8 cellular contexts compared by ENCODE assay signal in genomic region chr17:27914382-27914781, GRCh38.
"Had no signal": no experiment of that assay in that cellular context is flagged by ENCODE, and none has a peak within 500 bp of the region (broad histone marks: within the 10 kb centered on the region; RNA-seq: fewer than 3 reads in every experiment).

No MANE protein-coding gene starts in this region.

- FAIRE-seq: G401.6, GM12878, GM12891, GM12892, GM18507, GM19239 had no signal

- ATAC-seq: GM12878 had no signal

- H3K4me3 ChIP-seq: GM12878 had no signal

- DNase-seq: GDM1, GF-D8 had no signal
